In genomic region chr12:50614167-50614762, GRCh38 we compare ENCODE assay signal across 1 cellular context.
TF ChIP-seq lines count a peak whose summit lies in the region.

No MANE protein-coding gene starts in this region.

TF ChIP-seq in HEK293, 187 proteins besides CTCF, POLR2A, EP300 and RAD21 (continued from another document and continues in another):
- TF ChIP-seq, protein P1, sequence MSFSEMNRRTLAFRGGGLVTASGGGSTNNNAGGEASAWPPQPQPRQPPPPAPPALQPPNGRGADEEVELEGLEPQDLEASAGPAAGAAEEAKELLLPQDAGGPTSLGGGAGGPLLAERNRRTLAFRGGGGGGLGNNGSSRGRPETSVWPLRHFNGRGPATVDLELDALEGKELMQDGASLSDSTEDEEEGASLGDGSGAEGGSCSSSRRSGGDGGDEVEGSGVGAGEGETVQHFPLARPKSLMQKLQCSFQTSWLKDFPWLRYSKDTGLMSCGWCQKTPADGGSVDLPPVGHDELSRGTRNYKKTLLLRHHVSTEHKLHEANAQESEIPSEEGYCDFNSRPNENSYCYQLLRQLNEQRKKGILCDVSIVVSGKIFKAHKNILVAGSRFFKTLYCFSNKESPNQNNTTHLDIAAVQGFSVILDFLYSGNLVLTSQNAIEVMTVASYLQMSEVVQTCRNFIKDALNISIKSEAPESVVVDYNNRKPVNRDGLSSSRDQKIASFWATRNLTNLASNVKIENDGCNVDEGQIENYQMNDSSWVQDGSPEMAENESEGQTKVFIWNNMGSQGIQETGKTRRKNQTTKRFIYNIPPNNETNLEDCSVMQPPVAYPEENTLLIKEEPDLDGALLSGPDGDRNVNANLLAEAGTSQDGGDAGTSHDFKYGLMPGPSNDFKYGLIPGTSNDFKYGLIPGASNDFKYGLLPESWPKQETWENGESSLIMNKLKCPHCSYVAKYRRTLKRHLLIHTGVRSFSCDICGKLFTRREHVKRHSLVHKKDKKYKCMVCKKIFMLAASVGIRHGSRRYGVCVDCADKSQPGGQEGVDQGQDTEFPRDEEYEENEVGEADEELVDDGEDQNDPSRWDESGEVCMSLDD (tag by site-specific recombination; IDR thresholded peaks at IDR 0.05): no peak
- TF ChIP-seq ZNF175 (tag by site-specific recombination; IDR thresholded peaks at IDR 0.05): no peak
- peak; percentile 30; the same call in 1 of the 2 replicates for TF ChIP-seq PRDM10 (tag by site-specific recombination; IDR thresholded peaks at IDR 0.05)
- no peak for TF ChIP-seq ZNF555 (tag by site-specific recombination; conservative IDR thresholded peaks at IDR 0.05)
- peak; percentile 62 for TF ChIP-seq ZNF660 (tag by site-specific recombination; IDR thresholded peaks at IDR 0.05)
- 0 out of 2 replicates have a peak, but pooled peaks have one; percentile 27 for TF ChIP-seq PATZ1 (tag by site-specific recombination; IDR thresholded peaks at IDR 0.05)
- TF ChIP-seq, protein P2, sequence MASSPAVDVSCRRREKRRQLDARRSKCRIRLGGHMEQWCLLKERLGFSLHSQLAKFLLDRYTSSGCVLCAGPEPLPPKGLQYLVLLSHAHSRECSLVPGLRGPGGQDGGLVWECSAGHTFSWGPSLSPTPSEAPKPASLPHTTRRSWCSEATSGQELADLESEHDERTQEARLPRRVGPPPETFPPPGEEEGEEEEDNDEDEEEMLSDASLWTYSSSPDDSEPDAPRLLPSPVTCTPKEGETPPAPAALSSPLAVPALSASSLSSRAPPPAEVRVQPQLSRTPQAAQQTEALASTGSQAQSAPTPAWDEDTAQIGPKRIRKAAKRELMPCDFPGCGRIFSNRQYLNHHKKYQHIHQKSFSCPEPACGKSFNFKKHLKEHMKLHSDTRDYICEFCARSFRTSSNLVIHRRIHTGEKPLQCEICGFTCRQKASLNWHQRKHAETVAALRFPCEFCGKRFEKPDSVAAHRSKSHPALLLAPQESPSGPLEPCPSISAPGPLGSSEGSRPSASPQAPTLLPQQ (tag by site-specific recombination; IDR thresholded peaks at IDR 0.05): peak; percentile 62; the same call in 1 of the 2 replicates
- no peak for TF ChIP-seq ELK4 (IDR thresholded peaks at IDR 0.05; ENCODE audit: borderline replicate concordance, low read depth, low read length)
- no peak for TF ChIP-seq ZNF2 (tag by site-specific recombination; IDR thresholded peaks at IDR 0.05)
- TF ChIP-seq PRDM2 (tag by site-specific recombination; IDR thresholded peaks at IDR 0.05; ENCODE audit: borderline replicate concordance): no peak
- TF ChIP-seq ZNF133 (tag by site-specific recombination; IDR thresholded peaks at IDR 0.05): no peak
- TF ChIP-seq KLF17 (tag by site-specific recombination; IDR thresholded peaks at IDR 0.05): no peak
- TF ChIP-seq ZNF350 (tag by site-specific recombination; IDR thresholded peaks at IDR 0.05): no peak
- TF ChIP-seq BCL6B (tag by site-specific recombination; IDR thresholded peaks at IDR 0.05): no peak
- no peak for TF ChIP-seq ZNF157 (tag by site-specific recombination; IDR thresholded peaks at IDR 0.05)
- TF ChIP-seq ZBTB26 (tag by site-specific recombination; optimal IDR thresholded peaks at IDR 0.05): no peak
- TF ChIP-seq ZBTB49 (tag by site-specific recombination; IDR thresholded peaks at IDR 0.05; ENCODE audit: low read depth): no peak
- TF ChIP-seq ZXDB (tag by site-specific recombination; IDR thresholded peaks at IDR 0.05): no peak
- no peak for TF ChIP-seq KLF1 (tag by site-specific recombination; IDR thresholded peaks at IDR 0.05)
- TF ChIP-seq BCL11A (tag by site-specific recombination; IDR thresholded peaks at IDR 0.05; ENCODE audit: low read depth): 0 out of 2 replicates have a peak, but pooled peaks have one; percentile 19
- 0 out of 2 replicates have a peak, but pooled peaks have one; percentile 24 for TF ChIP-seq ZNF335 (tag by site-specific recombination; conservative IDR thresholded peaks at IDR 0.05)
